20 cellular contexts compared by ENCODE assay signal in genomic region chr13:111217661-111218060, GRCh38.
DNase-seq lines count a peak whose midpoint lies in the region; ATAC-seq and TF ChIP-seq lines count a peak whose summit lies in the region.
"Had no signal": no experiment of that assay in that cellular context is flagged by ENCODE, and none has a peak within 500 bp of the region (broad histone marks: within the 10 kb centered on the region; RNA-seq: fewer than 3 reads in every experiment).

No MANE protein-coding gene starts in this region.

- H3K4me1 ChIP-seq in heart left ventricle (peaks cover 0 to 89% (median 61%) of the 10 kb centered on the region in 12 donors), gastrocnemius medialis (peaks cover 69 to 75% of the 10 kb centered on the region in 2 donors), aorta (ENCODE audit: control insufficient read depth in 1 of 2, insufficient read depth in 2 of 2, low read length in 2 of 2) (peaks cover 0 to 4% of the 10 kb centered on the region in 2 donors)
- H3K4me1 ChIP-seq: A549 had no signal

- H3K4me3 ChIP-seq in heart left ventricle (no peak overlapping the region), gastrocnemius medialis (no peak overlapping the region), aorta (ENCODE audit: low read length in 2 of 2) (no peak overlapping the region)
- H3K4me3 ChIP-seq: A549 had no signal

- H3K27ac ChIP-seq in heart left ventricle (peak overlapping the region in 8 of 12 donors; percentile 3 to 65 (median 24)), gastrocnemius medialis (peak overlapping the region; percentile 64 to 83 (median 82)), aorta (ENCODE audit: low read depth in 1 of 2, low read length in 2 of 2) (peak overlapping the region in 1 of 2 donors; percentile 52)
- H3K27ac ChIP-seq: A549 had no signal

- ATAC-seq in heart left ventricle: peak in 1 of 4 donors; percentile 44
- no peak for ATAC-seq in left ventricle myocardium superior
- ATAC-seq in gastrocnemius medialis: no peak
- ATAC-seq in aorta (ENCODE audit: low FRiP score): peak; percentile 60
- ATAC-seq: A549; activated CD4-positive, CD25-positive, alpha-beta regulatory T cell treated with anti-CD3 and anti-CD28 coated beads, Interleukin-2, amount 50 U/mL, for 24 hours; naive thymus-derived CD8-positive, alpha-beta T cell had no signal

- no peaks in the 10 kb centered on the region for H3K9me3 ChIP-seq in heart left ventricle
- H3K9me3 ChIP-seq in gastrocnemius medialis: no peaks in the 10 kb centered on the region
- no peaks in the 10 kb centered on the region for H3K9me3 ChIP-seq in aorta (ENCODE audit: control insufficient read depth, low read length)
- H3K9me3 ChIP-seq: A549 had no signal

- H3K36me3 ChIP-seq in heart left ventricle (peaks cover 0 to 29% (median 9%) of the 10 kb centered on the region in 9 donors), gastrocnemius medialis (no peaks in the 10 kb centered on the region), aorta (ENCODE audit: control insufficient read depth in 1 of 2, insufficient read depth in 2 of 2, low read length in 1 of 2) (no peaks in the 10 kb centered on the region)

- TF ChIP-seq POLR2A in heart left ventricle (IDR thresholded peaks at IDR 0.05): no peak
- no peak for TF ChIP-seq POLR2A in gastrocnemius medialis (IDR thresholded peaks at IDR 0.05)

- intact Hi-C loops in heart left ventricle (cut with DNase I) (loop anchor here (5.0 to 10.0 kb wide), 7 partner anchors 40 to 303 kb away; partner anchors contain the start of gene ANKRD10 (in 4 of the 10)), left ventricle myocardium superior (cut with micrococcal nuclease) (loop anchor here (10.0 kb wide), 2 partner anchors 63 to 153 kb away; no protein-coding TSS in a partner anchor), gastrocnemius medialis (cut with DNase I; ENCODE audit: low total_unique reads) (loop anchor here (1.0 to 10.0 kb wide), 2 partner anchors 64 to 303 kb away; partner anchors contain the start of gene ANKRD10), aorta (cut with DNase I) (loop anchor here (2.0 to 10.0 kb wide), 4 partner anchors 65 to 303 kb away; partner anchors contain the start of genes ANKRD10 (in 2 of the 2) and ARHGEF7 (in 2 of the 2))

- WGBS in heart left ventricle, 4 donors: 54 to 74% (median 65%) methylated on average over 12 to 13 of the region's 13 CpGs
- WGBS in aorta, 2 donors: 18 to 24% methylated on average over 13 of the region's 13 CpGs

- H3K27me3 ChIP-seq in heart left ventricle (no peaks in the 10 kb centered on the region), gastrocnemius medialis (no peaks in the 10 kb centered on the region), aorta (ENCODE audit: control insufficient read depth in 1 of 2, insufficient read depth in 2 of 2, low read length in 1 of 2) (no peaks in the 10 kb centered on the region)

- in situ Hi-C loops in gastrocnemius medialis (cut with MboI; ENCODE audit: low sequenced_read_pairs in 4 of 4): loop anchor here in 1 of 4 donors (10.0 to 25.0 kb wide), 2 partner anchors 53 to 305 kb away; partner anchors contain the start of gene ANKRD10

- TF ChIP-seq CTCF in heart left ventricle (IDR thresholded peaks at IDR 0.05) (no peak), gastrocnemius medialis (IDR thresholded peaks at IDR 0.05 in 4 of 5, conservative IDR thresholded peaks at IDR 0.05 in 1 of 5) (no peak)

- peak in 1 of 5 donors; percentile 45 for DNase-seq in heart left ventricle
- no peak for DNase-seq in left ventricle myocardium superior
- peak; percentile 46 for DNase-seq in left kidney (ENCODE audit: low read depth, low spot score)
- DNase-seq in gastrocnemius medialis: no peak
- peak; percentile 67 to 81 for DNase-seq in aorta
- no peak for DNase-seq in activated CD4-positive, alpha-beta T cell treated with anti-CD3 and anti-CD28 coated beads, Interleukin-2, amount 50 U/mL, for 1 hour
- no peak for DNase-seq in middle frontal gyrus (ENCODE audit: extremely low spot score, low spot score)
- DNase-seq in putamen (ENCODE audit: low spot score): no peak
- DNase-seq: activated naive CD4-positive, alpha-beta T cell treated with anti-CD3 and anti-CD28 coated beads, Interleukin-2, amount 10 ng/mL, durations not matched to agents 7 days and 5 days; CD4-positive, CD25-positive, alpha-beta regulatory T cell; DMS79 treated with DMSO at 0.1 percent for 48 hours; effector CD4-positive, alpha-beta T cell; HCEC 1CT; hippocampal formation; naive thymus-derived CD8-positive, alpha-beta T cell; NCI-H1436; SHP77; trophoblast cell had no signal

Comparison
In these comparisons a context has a peak if more than half of its experiments do, and no peak if none do; other contexts are left out.
1. DNase-seq: peak in left kidney (single experiment) and aorta (2 of 2); none in left ventricle myocardium superior (single experiment), gastrocnemius medialis (0 of 2), activated CD4-positive, alpha-beta T cell treated with anti-CD3 and anti-CD28 coated beads, Interleukin-2, amount 50 U/mL, for 1 hour (single experiment), middle frontal gyrus (single experiment) and putamen (single experiment).